Comparison of ENCODE assay signal across 3 cellular contexts in genomic region chr4:86791126-86791525, GRCh38.
TF ChIP-seq lines count a peak whose summit lies in the region.

No MANE protein-coding gene starts in this region.

TF ChIP-seq in SK-N-SH, 30 proteins besides CTCF, POLR2A, EP300 and RAD21 (continues in another document):
- TF ChIP-seq TEAD4 (IDR thresholded peaks at IDR 0.05; ENCODE audit: borderline replicate concordance, insufficient read depth) (no peak), NFIC (IDR thresholded peaks at IDR 0.05; ENCODE audit: borderline replicate concordance) (no peak), RXRA (IDR thresholded peaks at IDR 0.05; ENCODE audit: borderline replicate concordance, low read depth) (no peak), POLR2AphosphoS5 (IDR thresholded peaks at IDR 0.05; ENCODE audit: low read depth, low read length) (no peak), ELF1 (IDR thresholded peaks at IDR 0.05) (no peak), MXI1 (IDR thresholded peaks at IDR 0.05; ENCODE audit: low read depth, low read length) (no peak), CHD2 (IDR thresholded peaks at IDR 0.05; ENCODE audit: low read length, partially characterized antibody) (no peak), FOSL2 (IDR thresholded peaks at IDR 0.05; ENCODE audit: borderline replicate concordance, low read depth) (no peak), GATA2 (CRISPR knock-in tag; IDR thresholded peaks at IDR 0.05) (no peak), EZH2phosphoT487 (IDR thresholded peaks at IDR 0.05; ENCODE audit: borderline replicate concordance, low read depth) (no peak), YY1 (IDR thresholded peaks at IDR 0.05; ENCODE audit: low read depth) (no peak), FOXJ3 (CRISPR knock-in tag; IDR thresholded peaks at IDR 0.05) (no peak), SIN3A (IDR thresholded peaks at IDR 0.05; ENCODE audit: borderline replicate concordance, low read depth, low read length) (no peak)
- TF ChIP-seq, protein P1, sequence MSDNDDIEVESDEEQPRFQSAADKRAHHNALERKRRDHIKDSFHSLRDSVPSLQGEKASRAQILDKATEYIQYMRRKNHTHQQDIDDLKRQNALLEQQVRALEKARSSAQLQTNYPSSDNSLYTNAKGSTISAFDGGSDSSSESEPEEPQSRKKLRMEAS (IDR thresholded peaks at IDR 0.05; ENCODE audit: low read depth): no peak
- TF ChIP-seq, protein P2, sequence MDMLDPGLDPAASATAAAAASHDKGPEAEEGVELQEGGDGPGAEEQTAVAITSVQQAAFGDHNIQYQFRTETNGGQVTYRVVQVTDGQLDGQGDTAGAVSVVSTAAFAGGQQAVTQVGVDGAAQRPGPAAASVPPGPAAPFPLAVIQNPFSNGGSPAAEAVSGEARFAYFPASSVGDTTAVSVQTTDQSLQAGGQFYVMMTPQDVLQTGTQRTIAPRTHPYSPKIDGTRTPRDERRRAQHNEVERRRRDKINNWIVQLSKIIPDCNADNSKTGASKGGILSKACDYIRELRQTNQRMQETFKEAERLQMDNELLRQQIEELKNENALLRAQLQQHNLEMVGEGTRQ (IDR thresholded peaks at IDR 0.05; ENCODE audit: borderline replicate concordance, low read depth, low read length): no peak
- TF ChIP-seq, protein P3, sequence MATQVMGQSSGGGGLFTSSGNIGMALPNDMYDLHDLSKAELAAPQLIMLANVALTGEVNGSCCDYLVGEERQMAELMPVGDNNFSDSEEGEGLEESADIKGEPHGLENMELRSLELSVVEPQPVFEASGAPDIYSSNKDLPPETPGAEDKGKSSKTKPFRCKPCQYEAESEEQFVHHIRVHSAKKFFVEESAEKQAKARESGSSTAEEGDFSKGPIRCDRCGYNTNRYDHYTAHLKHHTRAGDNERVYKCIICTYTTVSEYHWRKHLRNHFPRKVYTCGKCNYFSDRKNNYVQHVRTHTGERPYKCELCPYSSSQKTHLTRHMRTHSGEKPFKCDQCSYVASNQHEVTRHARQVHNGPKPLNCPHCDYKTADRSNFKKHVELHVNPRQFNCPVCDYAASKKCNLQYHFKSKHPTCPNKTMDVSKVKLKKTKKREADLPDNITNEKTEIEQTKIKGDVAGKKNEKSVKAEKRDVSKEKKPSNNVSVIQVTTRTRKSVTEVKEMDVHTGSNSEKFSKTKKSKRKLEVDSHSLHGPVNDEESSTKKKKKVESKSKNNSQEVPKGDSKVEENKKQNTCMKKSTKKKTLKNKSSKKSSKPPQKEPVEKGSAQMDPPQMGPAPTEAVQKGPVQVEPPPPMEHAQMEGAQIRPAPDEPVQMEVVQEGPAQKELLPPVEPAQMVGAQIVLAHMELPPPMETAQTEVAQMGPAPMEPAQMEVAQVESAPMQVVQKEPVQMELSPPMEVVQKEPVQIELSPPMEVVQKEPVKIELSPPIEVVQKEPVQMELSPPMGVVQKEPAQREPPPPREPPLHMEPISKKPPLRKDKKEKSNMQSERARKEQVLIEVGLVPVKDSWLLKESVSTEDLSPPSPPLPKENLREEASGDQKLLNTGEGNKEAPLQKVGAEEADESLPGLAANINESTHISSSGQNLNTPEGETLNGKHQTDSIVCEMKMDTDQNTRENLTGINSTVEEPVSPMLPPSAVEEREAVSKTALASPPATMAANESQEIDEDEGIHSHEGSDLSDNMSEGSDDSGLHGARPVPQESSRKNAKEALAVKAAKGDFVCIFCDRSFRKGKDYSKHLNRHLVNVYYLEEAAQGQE (IDR thresholded peaks at IDR 0.05; ENCODE audit: low read depth, low read length): no peak

TF ChIP-seq in SK-N-SH treated with all-trans-retinoic acid at 6 μM for 48 hours, 23 proteins besides CTCF, POLR2A, EP300 and RAD21 (continues in another document):
- TF ChIP-seq TOX (CRISPR knock-in tag; IDR thresholded peaks at IDR 0.05; ENCODE audit: borderline replicate concordance): no peak
- TF ChIP-seq ZNF70 (CRISPR knock-in tag; IDR thresholded peaks at IDR 0.05): no peak
- TF ChIP-seq ZC3H10 (CRISPR knock-in tag; IDR thresholded peaks at IDR 0.05): no peak
- TF ChIP-seq OSR1 (CRISPR knock-in tag; IDR thresholded peaks at IDR 0.05): no peak
- no peak for TF ChIP-seq RARB (CRISPR knock-in tag; IDR thresholded peaks at IDR 0.05)
- TF ChIP-seq POU6F1 (CRISPR knock-in tag; IDR thresholded peaks at IDR 0.05; ENCODE audit: borderline replicate concordance, low read depth): no peak
- TF ChIP-seq ARNTL (CRISPR knock-in tag; IDR thresholded peaks at IDR 0.05; ENCODE audit: borderline replicate concordance, low read depth): no peak
- TF ChIP-seq BACH2 (CRISPR knock-in tag; IDR thresholded peaks at IDR 0.05; ENCODE audit: borderline replicate concordance): no peak
- TF ChIP-seq, protein P4, sequence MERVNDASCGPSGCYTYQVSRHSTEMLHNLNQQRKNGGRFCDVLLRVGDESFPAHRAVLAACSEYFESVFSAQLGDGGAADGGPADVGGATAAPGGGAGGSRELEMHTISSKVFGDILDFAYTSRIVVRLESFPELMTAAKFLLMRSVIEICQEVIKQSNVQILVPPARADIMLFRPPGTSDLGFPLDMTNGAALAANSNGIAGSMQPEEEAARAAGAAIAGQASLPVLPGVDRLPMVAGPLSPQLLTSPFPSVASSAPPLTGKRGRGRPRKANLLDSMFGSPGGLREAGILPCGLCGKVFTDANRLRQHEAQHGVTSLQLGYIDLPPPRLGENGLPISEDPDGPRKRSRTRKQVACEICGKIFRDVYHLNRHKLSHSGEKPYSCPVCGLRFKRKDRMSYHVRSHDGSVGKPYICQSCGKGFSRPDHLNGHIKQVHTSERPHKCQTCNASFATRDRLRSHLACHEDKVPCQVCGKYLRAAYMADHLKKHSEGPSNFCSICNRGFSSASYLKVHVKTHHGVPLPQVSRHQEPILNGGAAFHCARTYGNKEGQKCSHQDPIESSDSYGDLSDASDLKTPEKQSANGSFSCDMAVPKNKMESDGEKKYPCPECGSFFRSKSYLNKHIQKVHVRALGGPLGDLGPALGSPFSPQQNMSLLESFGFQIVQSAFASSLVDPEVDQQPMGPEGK (CRISPR knock-in tag; IDR thresholded peaks at IDR 0.05; ENCODE audit: borderline replicate concordance): no peak
- no peak for TF ChIP-seq PPARA (CRISPR knock-in tag; IDR thresholded peaks at IDR 0.05; ENCODE audit: borderline replicate concordance)
- no peak for TF ChIP-seq ZFP30 (CRISPR knock-in tag; IDR thresholded peaks at IDR 0.05)
- no peak for TF ChIP-seq GLIS3 (CRISPR knock-in tag; IDR thresholded peaks at IDR 0.05)
- TF ChIP-seq, protein P5, sequence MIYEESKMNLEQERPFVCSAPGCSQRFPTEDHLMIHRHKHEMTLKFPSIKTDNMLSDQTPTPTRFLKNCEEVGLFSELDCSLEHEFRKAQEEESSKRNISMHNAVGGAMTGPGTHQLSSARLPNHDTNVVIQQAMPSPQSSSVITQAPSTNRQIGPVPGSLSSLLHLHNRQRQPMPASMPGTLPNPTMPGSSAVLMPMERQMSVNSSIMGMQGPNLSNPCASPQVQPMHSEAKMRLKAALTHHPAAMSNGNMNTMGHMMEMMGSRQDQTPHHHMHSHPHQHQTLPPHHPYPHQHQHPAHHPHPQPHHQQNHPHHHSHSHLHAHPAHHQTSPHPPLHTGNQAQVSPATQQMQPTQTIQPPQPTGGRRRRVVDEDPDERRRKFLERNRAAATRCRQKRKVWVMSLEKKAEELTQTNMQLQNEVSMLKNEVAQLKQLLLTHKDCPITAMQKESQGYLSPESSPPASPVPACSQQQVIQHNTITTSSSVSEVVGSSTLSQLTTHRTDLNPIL (CRISPR knock-in tag; IDR thresholded peaks at IDR 0.05; ENCODE audit: low read depth): no peak
- no peak for TF ChIP-seq ISL1 (CRISPR knock-in tag; IDR thresholded peaks at IDR 0.05)
- TF ChIP-seq SNAI2 (CRISPR knock-in tag; IDR thresholded peaks at IDR 0.05): no peak

TF ChIP-seq in H1, 55 proteins besides CTCF, POLR2A, EP300 and RAD21:
- TF ChIP-seq CBX5 (IDR thresholded peaks at IDR 0.05; ENCODE audit: low read depth, low read length) (no peak), NANOG (IDR thresholded peaks at IDR 0.05; ENCODE audit: insufficient read depth, low read depth, low read length, poor library complexity, severe bottlenecking) (no peak), RBBP5 (IDR thresholded peaks at IDR 0.05; ENCODE audit: borderline replicate concordance, low read depth, low read length) (no peak), GTF2F1 (IDR thresholded peaks at IDR 0.05; ENCODE audit: borderline replicate concordance, low read depth, low read length) (no peak), TAF1 (IDR thresholded peaks at IDR 0.05; ENCODE audit: low read depth, low read length) (no peak), GABPA (IDR thresholded peaks at IDR 0.05; ENCODE audit: borderline replicate concordance, insufficient read depth, low read length) (no peak), TEAD4 (IDR thresholded peaks at IDR 0.05; ENCODE audit: low read depth, low read length) (0 out of 2 replicates have a peak, but pooled peaks have one; percentile 13), RFX5 (IDR thresholded peaks at IDR 0.05; ENCODE audit: borderline replicate concordance, low read depth, low read length) (no peak), SIX5 (IDR thresholded peaks at IDR 0.05; ENCODE audit: low read depth, low read length) (no peak), CTBP2 (IDR thresholded peaks at IDR 0.05; ENCODE audit: borderline replicate concordance, insufficient read depth, insufficient read length, low read length) (no peak)
- TF ChIP-seq, protein P1 (IDR thresholded peaks at IDR 0.05): peak; percentile 46; the same call in 1 of the 2 replicates
